26 cellular contexts compared by ENCODE assay signal in genomic region chr17:60386137-60386395, GRCh38. TPM values are rescaled to one million over a fixed set of nuclear protein-coding genes. Genes with fewer than 3 reads are reported as not detected.
A peak's percentile ranks its signal among the peaks of the same experiment; 100 is the strongest.
DNase-seq lines count a peak whose midpoint lies in the region; ATAC-seq and TF ChIP-seq lines count a peak whose summit lies in the region.
"Had no signal": no experiment of that assay in that cellular context is flagged by ENCODE, and none has a peak within 500 bp of the region (broad histone marks: within the 10 kb centered on the region; RNA-seq: fewer than 3 reads in every experiment).

No MANE protein-coding gene starts in this region.

- peaks cover 4% of the 10 kb centered on the region for H3K36me3 Mint-ChIP-seq in endodermal cell (ENCODE audit: low read depth)
- H3K36me3 Mint-ChIP-seq in activated CD8-positive, alpha-beta memory T cell treated with anti-CD3 and anti-CD28 coated beads, Interleukin-2, amount 10 ng/mL, durations not matched to agents 7 days and 5 days: peaks cover 5% of the 10 kb centered on the region
- peaks cover 8% of the 10 kb centered on the region for H3K36me3 Mint-ChIP-seq in activated CD8-positive, alpha-beta T cell treated with anti-CD3 and anti-CD28 coated beads, Interleukin-2, amount 10 ng/mL, durations not matched to agents 7 days and 5 days (ENCODE audit: low read depth)

- peak overlapping the region; percentile 39 for H3K9ac ChIP-seq in NT2/D1 (ENCODE audit: insufficient read length, low read depth)
- H3K9ac ChIP-seq in endodermal cell (ENCODE audit: extremely low read depth, low read length, poor library complexity, severe bottlenecking): no peak overlapping the region
- H3K9ac ChIP-seq: parathyroid adenoma had no signal

- H3K4me1 Mint-ChIP-seq in endodermal cell: peaks cover 62% of the 10 kb centered on the region
- peaks cover 40% of the 10 kb centered on the region for H3K4me1 Mint-ChIP-seq in activated CD8-positive, alpha-beta memory T cell treated with anti-CD3 and anti-CD28 coated beads, Interleukin-2, amount 10 ng/mL, durations not matched to agents 7 days and 5 days
- H3K4me1 Mint-ChIP-seq in activated CD8-positive, alpha-beta T cell treated with anti-CD3 and anti-CD28 coated beads, Interleukin-2, amount 10 ng/mL, durations not matched to agents 7 days and 5 days (ENCODE audit: low read depth): peaks cover 37% of the 10 kb centered on the region

- peaks cover 5% of the 10 kb centered on the region for H3K36me3 ChIP-seq in NT2/D1 (ENCODE audit: insufficient read depth, insufficient read length, low read length)
- no peaks in the 10 kb centered on the region for H3K36me3 ChIP-seq in endodermal cell (ENCODE audit: control insufficient read depth, insufficient read depth, low read length)
- H3K36me3 ChIP-seq: SJCRH30 had no signal

- H3K4me1 ChIP-seq in NT2/D1 (ENCODE audit: insufficient read depth, insufficient read length) (peaks cover 3% of the 10 kb centered on the region), endodermal cell (ENCODE audit: control insufficient read depth, insufficient read depth, low read length) (no peaks in the 10 kb centered on the region)

- H3K9me3 Mint-ChIP-seq in endodermal cell: no peaks in the 10 kb centered on the region
- no peaks in the 10 kb centered on the region for H3K9me3 Mint-ChIP-seq in activated CD8-positive, alpha-beta memory T cell treated with anti-CD3 and anti-CD28 coated beads, Interleukin-2, amount 10 ng/mL, durations not matched to agents 7 days and 5 days (ENCODE audit: low read depth)
- H3K9me3 Mint-ChIP-seq in activated CD8-positive, alpha-beta T cell treated with anti-CD3 and anti-CD28 coated beads, Interleukin-2, amount 10 ng/mL, durations not matched to agents 7 days and 5 days (ENCODE audit: insufficient read depth): no peaks in the 10 kb centered on the region
- H3K9me3 Mint-ChIP-seq: activated naive CD8-positive, alpha-beta T cell treated with anti-CD3 and anti-CD28 coated beads, Interleukin-2, amount 50 U/mL, for 24 hours; activated T-helper 2 cell treated with anti-CD3 and anti-CD28 coated beads, Interferon-gamma antibody, Interleukin-2, Interleukin-4, amounts not matched to agents 10 μg/mL and 5 μg/mL and 100 μg/mL, durations not matched to agents 14 hours and 24 hours and 36 hours had no signal

- TF ChIP-seq CTCF in endodermal cell (conservative IDR thresholded peaks at IDR 0.05): no peak

- 48% methylated on average over 1 of the region's 1 CpG; no CpG with 5 or more reads in 1 of the 2 experiments for WGBS in endodermal cell (ENCODE audit: insufficient coverage in 1 of 2, insufficient read length in 1 of 2), 2 experiments

- peak overlapping the region; percentile 91 for H3K27ac Mint-ChIP-seq in endodermal cell
- H3K27ac Mint-ChIP-seq in activated CD8-positive, alpha-beta memory T cell treated with anti-CD3 and anti-CD28 coated beads, Interleukin-2, amount 10 ng/mL, durations not matched to agents 7 days and 5 days: no peak overlapping the region
- no peak overlapping the region for H3K27ac Mint-ChIP-seq in activated CD8-positive, alpha-beta T cell treated with anti-CD3 and anti-CD28 coated beads, Interleukin-2, amount 10 ng/mL, durations not matched to agents 7 days and 5 days
- H3K27ac Mint-ChIP-seq: activated naive CD8-positive, alpha-beta T cell treated with anti-CD3 and anti-CD28 coated beads, Interleukin-2, amount 50 U/mL, for 24 hours; activated T-helper 2 cell treated with anti-CD3 and anti-CD28 coated beads, Interferon-gamma antibody, Interleukin-2, Interleukin-4, amounts not matched to agents 10 μg/mL and 5 μg/mL and 100 μg/mL, durations not matched to agents 14 hours and 24 hours and 36 hours had no signal

- H3K4me3 Mint-ChIP-seq in endodermal cell: peak overlapping the region; percentile 45
- no peak overlapping the region for H3K4me3 Mint-ChIP-seq in activated CD8-positive, alpha-beta memory T cell treated with anti-CD3 and anti-CD28 coated beads, Interleukin-2, amount 10 ng/mL, durations not matched to agents 7 days and 5 days
- no peak overlapping the region for H3K4me3 Mint-ChIP-seq in activated CD8-positive, alpha-beta T cell treated with anti-CD3 and anti-CD28 coated beads, Interleukin-2, amount 10 ng/mL, durations not matched to agents 7 days and 5 days
- H3K4me3 Mint-ChIP-seq: activated naive CD8-positive, alpha-beta T cell treated with anti-CD3 and anti-CD28 coated beads, Interleukin-2, amount 50 U/mL, for 24 hours had no signal

- POLR2A ChIA-PET in activated CD8-positive, alpha-beta T cell treated with anti-CD3 and anti-CD28 coated beads, Interleukin-2, amount 10 ng/mL, durations not matched to agents 7 days and 5 days (lab: Charles Lee): no interaction called here

- H3K27me3 Mint-ChIP-seq in endodermal cell (ENCODE audit: insufficient read depth): no peaks in the 10 kb centered on the region
- H3K27me3 Mint-ChIP-seq in activated CD8-positive, alpha-beta memory T cell treated with anti-CD3 and anti-CD28 coated beads, Interleukin-2, amount 10 ng/mL, durations not matched to agents 7 days and 5 days: no peaks in the 10 kb centered on the region
- H3K27me3 Mint-ChIP-seq in activated CD8-positive, alpha-beta T cell treated with anti-CD3 and anti-CD28 coated beads, Interleukin-2, amount 10 ng/mL, durations not matched to agents 7 days and 5 days (ENCODE audit: low read depth): no peaks in the 10 kb centered on the region
- H3K27me3 Mint-ChIP-seq: activated naive CD8-positive, alpha-beta T cell treated with anti-CD3 and anti-CD28 coated beads, Interleukin-2, amount 50 U/mL, for 24 hours had no signal

- ATAC-seq in activated CD8-positive, alpha-beta memory T cell treated with anti-CD3 and anti-CD28 coated beads, Interleukin-2, amount 10 ng/mL, durations not matched to agents 7 days and 5 days: no peak
- ATAC-seq in activated CD8-positive, alpha-beta T cell treated with anti-CD3 and anti-CD28 coated beads, Interleukin-2, amount 10 ng/mL, durations not matched to agents 7 days and 5 days: no peak
- ATAC-seq: activated naive CD8-positive, alpha-beta T cell treated with anti-CD3 and anti-CD28 coated beads, Interleukin-2, amount 50 U/mL, for 24 hours; left ventricle myocardium superior; PC-3 had no signal

- H3K4me3 ChIP-seq in NT2/D1 (ENCODE audit: insufficient read length, low read depth) (no peak overlapping the region), endodermal cell (ENCODE audit: low read length) (no peak overlapping the region)
- H3K4me3 ChIP-seq: esophagus squamous epithelium, SJCRH30 had no signal

- CTCF ChIA-PET in activated CD8-positive, alpha-beta memory T cell treated with anti-CD3 and anti-CD28 coated beads, Interleukin-2, amount 10 ng/mL, durations not matched to agents 7 days and 5 days (lab: Charles Lee): no interaction called here
- CTCF ChIA-PET in activated CD8-positive, alpha-beta T cell treated with anti-CD3 and anti-CD28 coated beads, Interleukin-2, amount 10 ng/mL, durations not matched to agents 7 days and 5 days (lab: Charles Lee): interaction anchor here (0.8 kb wide), 1 partner anchor 163 kb away, joined by 3 read pairs; no protein-coding TSS in a partner anchor

- H3K27ac ChIP-seq in endodermal cell (ENCODE audit: low read depth, low read length) (no peak overlapping the region), substantia nigra (ENCODE audit: low read depth, low read length, poor library complexity, severe bottlenecking) (peak overlapping the region; percentile 30)
- H3K27ac ChIP-seq: C4-2B, esophagus squamous epithelium, parathyroid adenoma, SJCRH30 had no signal

- DNase-seq in NOMO-1 treated with DMSO at 0.1 percent for 48 hours (lab: John Stamatoyannopoulos, UW; ENCODE audit: unreplicated experiment) (peak; percentile 28), NOMO-1 treated with dmso at 0.1 percent for 144 hours (lab: John Stamatoyannopoulos, UW; ENCODE audit: unreplicated experiment) (no peak), NT2/D1 (ENCODE audit: low read depth, low spot score) (no peak), endodermal cell (no peak), substantia nigra (lab: John Stamatoyannopoulos, UW) (no peak), SIG-M5 (lab: John Stamatoyannopoulos, UW) (no peak)
- no peak for DNase-seq in activated CD8-positive, alpha-beta memory T cell treated with anti-CD3 and anti-CD28 coated beads, Interleukin-2, amount 10 ng/mL, durations not matched to agents 7 days and 5 days
- DNase-seq in activated CD8-positive, alpha-beta T cell treated with anti-CD3 and anti-CD28 coated beads, Interleukin-2, amount 10 ng/mL, durations not matched to agents 7 days and 5 days: no peak
- DNase-seq: 8988T; activated CD4-positive, CD25-positive, alpha-beta regulatory T cell treated with anti-CD3 and anti-CD28 coated beads, Interleukin-2, amount 50 U/mL, for 72 hours; activated naive CD8-positive, alpha-beta T cell treated with anti-CD3 and anti-CD28 coated beads, Interleukin-2, amount 50 U/mL, for 24 hours; DMS79; esophagus squamous epithelium; glutamatergic neuron; KBM-7; left ventricle myocardium superior; NCI-H1417; NCI-H2171 treated with DMSO at 0.1 percent for 48 hours; PC-3; SJCRH30; stimulated activated CD4-positive, alpha-beta T cell treated with anti-CD3 and anti-CD28 coated beads, Interleukin-4, amount 100 ng/mL, for 24 hours had no signal

- no peaks in the 10 kb centered on the region for H3K9me3 ChIP-seq in NT2/D1 (ENCODE audit: insufficient read depth, low read length)
- H3K9me3 ChIP-seq in endodermal cell (ENCODE audit: control insufficient read depth, low read length): no peaks in the 10 kb centered on the region
- H3K9me3 ChIP-seq: esophagus squamous epithelium, SJCRH30 had no signal

- no peaks in the 10 kb centered on the region for H3K27me3 ChIP-seq in NT2/D1 (ENCODE audit: insufficient read depth, insufficient read length)
- no peaks in the 10 kb centered on the region for H3K27me3 ChIP-seq in endodermal cell (ENCODE audit: control insufficient read depth, insufficient read depth, low read length, poor library complexity, severe bottlenecking)
- H3K27me3 ChIP-seq: esophagus squamous epithelium, SJCRH30 had no signal

RNA-seq across cellular contexts. Expression of gene USP32, which starts 5.9 kb away (rescaled TPM):
- total RNA-seq in endodermal cell: 10 to 100 TPM; 54.1 to 74.3 TPM
- 29.5 TPM for polyA plus RNA-seq in endodermal cell (2013, experiment 1 of 2)
- 25.3 TPM for polyA plus RNA-seq in endodermal cell (2013, experiment 2 of 2)
- 10 to 100 TPM; 33.4 to 40.4 TPM for total RNA-seq in activated CD8-positive, alpha-beta memory T cell treated with anti-CD3 and anti-CD28 coated beads, Interleukin-2, amount 10 ng/mL, durations not matched to agents 7 days and 5 days
- 10 to 100 TPM; 36.7 to 44.0 TPM for total RNA-seq in activated CD8-positive, alpha-beta T cell treated with anti-CD3 and anti-CD28 coated beads, Interleukin-2, amount 10 ng/mL, durations not matched to agents 7 days and 5 days

RNA-seq across cellular contexts. Expression of gene CHCT1, which starts 36.2 kb away (rescaled TPM):
- total RNA-seq in endodermal cell: not detected
- polyA plus RNA-seq in endodermal cell (2013, experiment 1 of 2): not detected
- polyA plus RNA-seq in endodermal cell (2013, experiment 2 of 2): not detected
- total RNA-seq in activated CD8-positive, alpha-beta memory T cell treated with anti-CD3 and anti-CD28 coated beads, Interleukin-2, amount 10 ng/mL, durations not matched to agents 7 days and 5 days: not detected
- not detected for total RNA-seq in activated CD8-positive, alpha-beta T cell treated with anti-CD3 and anti-CD28 coated beads, Interleukin-2, amount 10 ng/mL, durations not matched to agents 7 days and 5 days
- total RNA-seq: bronchial epithelial cell, esophagus squamous epithelium, left ventricle myocardium superior, PC-3, SJCRH30, subcutaneous adipose tissue had no signal
